Comparison of ENCODE assay signal across 1 cellular context in the genomic region with DNA sequence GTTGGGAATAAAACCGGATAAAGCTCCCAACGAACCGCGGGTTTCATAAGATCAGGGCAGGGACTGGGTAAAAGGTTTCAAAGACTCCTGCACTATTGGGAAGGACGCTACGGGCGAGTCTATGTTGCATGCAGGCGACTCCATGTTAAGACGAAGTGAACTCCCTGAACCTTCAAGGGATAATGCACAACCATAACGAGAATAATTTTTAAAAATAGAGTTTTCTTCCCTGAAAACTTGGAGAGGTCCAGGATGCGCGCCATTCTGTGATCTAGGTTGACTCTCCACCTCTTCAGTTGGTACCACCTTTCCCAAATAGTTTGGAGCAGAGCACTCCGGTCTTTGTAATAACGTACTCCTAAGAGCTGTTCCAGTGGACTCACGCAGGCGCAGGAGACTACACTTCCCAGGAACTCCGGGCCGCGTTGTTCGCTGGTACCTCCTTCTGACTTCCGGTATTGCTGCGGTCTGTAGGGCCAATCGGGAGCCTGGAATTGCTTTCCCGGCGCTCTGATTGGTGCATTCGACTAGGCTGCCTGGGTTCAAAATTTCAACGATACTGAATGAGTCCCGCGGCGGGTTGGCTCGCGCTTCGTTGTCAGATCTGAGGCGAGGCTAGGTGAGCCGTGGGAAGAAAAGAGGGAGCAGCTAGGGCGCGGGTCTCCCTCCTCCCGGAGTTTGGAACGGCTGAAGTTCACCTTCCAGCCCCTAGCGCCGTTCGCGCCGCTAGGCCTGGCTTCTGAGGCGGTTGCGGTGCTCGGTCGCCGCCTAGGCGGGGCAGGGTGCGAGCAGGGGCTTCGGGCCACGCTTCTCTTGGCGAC.
TF ChIP-seq lines count a peak whose summit lies in the region.

A gene with protein sequence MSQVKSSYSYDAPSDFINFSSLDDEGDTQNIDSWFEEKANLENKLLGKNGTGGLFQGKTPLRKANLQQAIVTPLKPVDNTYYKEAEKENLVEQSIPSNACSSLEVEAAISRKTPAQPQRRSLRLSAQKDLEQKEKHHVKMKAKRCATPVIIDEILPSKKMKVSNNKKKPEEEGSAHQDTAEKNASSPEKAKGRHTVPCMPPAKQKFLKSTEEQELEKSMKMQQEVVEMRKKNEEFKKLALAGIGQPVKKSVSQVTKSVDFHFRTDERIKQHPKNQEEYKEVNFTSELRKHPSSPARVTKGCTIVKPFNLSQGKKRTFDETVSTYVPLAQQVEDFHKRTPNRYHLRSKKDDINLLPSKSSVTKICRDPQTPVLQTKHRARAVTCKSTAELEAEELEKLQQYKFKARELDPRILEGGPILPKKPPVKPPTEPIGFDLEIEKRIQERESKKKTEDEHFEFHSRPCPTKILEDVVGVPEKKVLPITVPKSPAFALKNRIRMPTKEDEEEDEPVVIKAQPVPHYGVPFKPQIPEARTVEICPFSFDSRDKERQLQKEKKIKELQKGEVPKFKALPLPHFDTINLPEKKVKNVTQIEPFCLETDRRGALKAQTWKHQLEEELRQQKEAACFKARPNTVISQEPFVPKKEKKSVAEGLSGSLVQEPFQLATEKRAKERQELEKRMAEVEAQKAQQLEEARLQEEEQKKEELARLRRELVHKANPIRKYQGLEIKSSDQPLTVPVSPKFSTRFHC (plus strand): TSS at position 562 of the 821 bp plus-strand sequence. CDS start 18,187 bp downstream, outside the sequence.

TF ChIP-seq in K562, 482 proteins besides CTCF, POLR2A, EP300 and RAD21 (continued from another document and continues in another):
- TF ChIP-seq SMC3 (conservative IDR thresholded peaks at IDR 0.05; ENCODE audit: insufficient read depth, low read depth, low read length) (no peak), PCBP1 (IDR thresholded peaks at IDR 0.05; ENCODE audit: low read depth, low read length, poor library complexity, severe bottlenecking) (no peak), NCOA4 (IDR thresholded peaks at IDR 0.05; ENCODE audit: partially characterized antibody) (no peak), ELF1 (tag; IDR thresholded peaks at IDR 0.05) (peak; percentile 94), POLR2G (IDR thresholded peaks at IDR 0.05; ENCODE audit: low read depth, low read length) (peak; percentile 92), FOSL1 (tag; conservative IDR thresholded peaks at IDR 0.05) (0 out of 2 replicates have a peak, but pooled peaks have one; percentile 33), MECOM (CRISPR knock-in tag; IDR thresholded peaks at IDR 0.05) (no peak), SRSF3 (IDR thresholded peaks at IDR 0.05; ENCODE audit: insufficient read depth, low read length) (no peak), PML (IDR thresholded peaks at IDR 0.05; ENCODE audit: low read length) (peak; percentile 75; the same call in 1 of the 2 replicates), RBM34 (IDR thresholded peaks at IDR 0.05; ENCODE audit: borderline replicate concordance, insufficient read depth, low read length) (no peak), HDAC1 (IDR thresholded peaks at IDR 0.05) (peak in 1 of 2 experiments; percentile 94; a peak in 2 of 4 replicates), ZNF277 (CRISPR knock-in tag; IDR thresholded peaks at IDR 0.05; ENCODE audit: borderline replicate concordance) (no peak), HNRNPLL (IDR thresholded peaks at IDR 0.05; ENCODE audit: low read depth, low read length, poor library complexity, severe bottlenecking) (peak; percentile 63), ZNF699 (CRISPR knock-in tag; IDR thresholded peaks at IDR 0.05; ENCODE audit: insufficient replicate concordance) (no peak), ASH1L (IDR thresholded peaks at IDR 0.05; ENCODE audit: borderline replicate concordance, low read depth, partially characterized antibody) (peak; percentile 93), ZFP30 (CRISPR knock-in tag; IDR thresholded peaks at IDR 0.05; ENCODE audit: borderline replicate concordance) (no peak), ZKSCAN1 (IDR thresholded peaks at IDR 0.05; ENCODE audit: low read depth, low read length) (no peak), PHF21A (IDR thresholded peaks at IDR 0.05; ENCODE audit: borderline replicate concordance, low read depth) (no peak), NRF1 (conservative IDR thresholded peaks at IDR 0.05 in 1 of 2, IDR thresholded peaks at IDR 0.05 in 1 of 2) (peak; percentile 96), DDX20 (tag; IDR thresholded peaks at IDR 0.05; ENCODE audit: low read depth) (no peak), SIN3A (IDR thresholded peaks at IDR 0.05; ENCODE audit: borderline replicate concordance in 2 of 2, control insufficient read depth in 1 of 2, low read depth in 2 of 2, low read length in 2 of 2) (peak; percentile 59 to 80; a peak in 3 of 4 replicates), ZNF253 (CRISPR knock-in tag; conservative IDR thresholded peaks at IDR 0.05) (no peak), CGGBP1 (CRISPR knock-in tag; IDR thresholded peaks at IDR 0.05) (0 out of 2 replicates have a peak, but pooled peaks have one; percentile 31), CEBPB (tag; IDR thresholded peaks at IDR 0.05) (peak; percentile 24; the same call in 1 of the 2 replicates), ZNF668 (CRISPR knock-in tag; IDR thresholded peaks at IDR 0.05) (no peak), HSF4 (CRISPR knock-in tag; IDR thresholded peaks at IDR 0.05; ENCODE audit: borderline replicate concordance) (no peak), SAFB2 (IDR thresholded peaks at IDR 0.05; ENCODE audit: borderline replicate concordance, low read depth, low read length, severe bottlenecking) (no peak), UBTF (IDR thresholded peaks at IDR 0.05; ENCODE audit: borderline replicate concordance in 1 of 2, low read depth in 2 of 2, low read length in 2 of 2) (peak; percentile 89 to 94; a peak in 3 of 4 replicates), ZBTB49 (CRISPR knock-in tag; IDR thresholded peaks at IDR 0.05; ENCODE audit: borderline replicate concordance) (no peak), ZBTB1 (CRISPR knock-in tag; IDR thresholded peaks at IDR 0.05; ENCODE audit: borderline replicate concordance, low read depth) (0 out of 2 replicates have a peak, but pooled peaks have one; percentile 50), TEAD4 (IDR thresholded peaks at IDR 0.05; ENCODE audit: low read length) (no peak; the same call in 1 of the 2 replicates), TEAD4 (CRISPR knock-in tag; IDR thresholded peaks at IDR 0.05; ENCODE audit: borderline replicate concordance) (no peak), ZNF408 (CRISPR knock-in tag; IDR thresholded peaks at IDR 0.05; ENCODE audit: low read depth) (no peak), ZNF133 (CRISPR knock-in tag; IDR thresholded peaks at IDR 0.05) (no peak), ZNF239 (CRISPR knock-in tag; IDR thresholded peaks at IDR 0.05) (no peak), CSDE1 (IDR thresholded peaks at IDR 0.05) (no peak), ILF3 (IDR thresholded peaks at IDR 0.05; ENCODE audit: borderline replicate concordance) (no peak), MIER1 (IDR thresholded peaks at IDR 0.05; ENCODE audit: low read depth) (no peak), ZNF766 (CRISPR knock-in tag; conservative IDR thresholded peaks at IDR 0.05) (no peak), TCFL5 (CRISPR knock-in tag; conservative IDR thresholded peaks at IDR 0.05) (no peak), YBX1 (IDR thresholded peaks at IDR 0.05) (no peak), ZNF76 (CRISPR knock-in tag; IDR thresholded peaks at IDR 0.05; ENCODE audit: borderline replicate concordance) (no peak), KDM4B (IDR thresholded peaks at IDR 0.05; ENCODE audit: borderline replicate concordance in 2 of 2, low read depth in 1 of 2) (no peak), ZNF445 (CRISPR knock-in tag; IDR thresholded peaks at IDR 0.05; ENCODE audit: low read depth) (no peak)
- TF ChIP-seq, protein P1, sequence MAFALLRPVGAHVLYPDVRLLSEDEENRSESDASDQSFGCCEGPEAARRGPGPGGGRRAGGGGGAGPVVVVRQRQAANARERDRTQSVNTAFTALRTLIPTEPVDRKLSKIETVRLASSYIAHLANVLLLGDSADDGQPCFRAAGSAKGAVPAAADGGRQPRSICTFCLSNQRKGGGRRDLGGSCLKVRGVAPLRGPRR (CRISPR knock-in tag; IDR thresholded peaks at IDR 0.05): 0 out of 2 replicates have a peak, but pooled peaks have one; percentile 26
- TF ChIP-seq, protein P2, sequence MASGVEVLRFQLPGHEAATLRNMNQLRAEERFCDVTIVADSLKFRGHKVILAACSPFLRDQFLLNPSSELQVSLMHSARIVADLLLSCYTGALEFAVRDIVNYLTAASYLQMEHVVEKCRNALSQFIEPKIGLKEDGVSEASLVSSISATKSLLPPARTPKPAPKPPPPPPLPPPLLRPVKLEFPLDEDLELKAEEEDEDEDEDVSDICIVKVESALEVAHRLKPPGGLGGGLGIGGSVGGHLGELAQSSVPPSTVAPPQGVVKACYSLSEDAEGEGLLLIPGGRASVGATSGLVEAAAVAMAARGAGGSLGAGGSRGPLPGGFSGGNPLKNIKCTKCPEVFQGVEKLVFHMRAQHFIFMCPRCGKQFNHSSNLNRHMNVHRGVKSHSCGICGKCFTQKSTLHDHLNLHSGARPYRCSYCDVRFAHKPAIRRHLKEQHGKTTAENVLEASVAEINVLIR (CRISPR knock-in tag; IDR thresholded peaks at IDR 0.05): no peak
- TF ChIP-seq, protein P3, sequence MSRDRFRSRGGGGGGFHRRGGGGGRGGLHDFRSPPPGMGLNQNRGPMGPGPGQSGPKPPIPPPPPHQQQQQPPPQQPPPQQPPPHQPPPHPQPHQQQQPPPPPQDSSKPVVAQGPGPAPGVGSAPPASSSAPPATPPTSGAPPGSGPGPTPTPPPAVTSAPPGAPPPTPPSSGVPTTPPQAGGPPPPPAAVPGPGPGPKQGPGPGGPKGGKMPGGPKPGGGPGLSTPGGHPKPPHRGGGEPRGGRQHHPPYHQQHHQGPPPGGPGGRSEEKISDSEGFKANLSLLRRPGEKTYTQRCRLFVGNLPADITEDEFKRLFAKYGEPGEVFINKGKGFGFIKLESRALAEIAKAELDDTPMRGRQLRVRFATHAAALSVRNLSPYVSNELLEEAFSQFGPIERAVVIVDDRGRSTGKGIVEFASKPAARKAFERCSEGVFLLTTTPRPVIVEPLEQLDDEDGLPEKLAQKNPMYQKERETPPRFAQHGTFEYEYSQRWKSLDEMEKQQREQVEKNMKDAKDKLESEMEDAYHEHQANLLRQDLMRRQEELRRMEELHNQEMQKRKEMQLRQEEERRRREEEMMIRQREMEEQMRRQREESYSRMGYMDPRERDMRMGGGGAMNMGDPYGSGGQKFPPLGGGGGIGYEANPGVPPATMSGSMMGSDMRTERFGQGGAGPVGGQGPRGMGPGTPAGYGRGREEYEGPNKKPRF (IDR thresholded peaks at IDR 0.05; ENCODE audit: low read depth, low read length): no peak
- TF ChIP-seq, protein P4, sequence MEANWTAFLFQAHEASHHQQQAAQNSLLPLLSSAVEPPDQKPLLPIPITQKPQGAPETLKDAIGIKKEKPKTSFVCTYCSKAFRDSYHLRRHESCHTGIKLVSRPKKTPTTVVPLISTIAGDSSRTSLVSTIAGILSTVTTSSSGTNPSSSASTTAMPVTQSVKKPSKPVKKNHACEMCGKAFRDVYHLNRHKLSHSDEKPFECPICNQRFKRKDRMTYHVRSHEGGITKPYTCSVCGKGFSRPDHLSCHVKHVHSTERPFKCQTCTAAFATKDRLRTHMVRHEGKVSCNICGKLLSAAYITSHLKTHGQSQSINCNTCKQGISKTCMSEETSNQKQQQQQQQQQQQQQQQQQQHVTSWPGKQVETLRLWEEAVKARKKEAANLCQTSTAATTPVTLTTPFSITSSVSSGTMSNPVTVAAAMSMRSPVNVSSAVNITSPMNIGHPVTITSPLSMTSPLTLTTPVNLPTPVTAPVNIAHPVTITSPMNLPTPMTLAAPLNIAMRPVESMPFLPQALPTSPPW (CRISPR knock-in tag; IDR thresholded peaks at IDR 0.05): no peak
- TF ChIP-seq, protein P5, sequence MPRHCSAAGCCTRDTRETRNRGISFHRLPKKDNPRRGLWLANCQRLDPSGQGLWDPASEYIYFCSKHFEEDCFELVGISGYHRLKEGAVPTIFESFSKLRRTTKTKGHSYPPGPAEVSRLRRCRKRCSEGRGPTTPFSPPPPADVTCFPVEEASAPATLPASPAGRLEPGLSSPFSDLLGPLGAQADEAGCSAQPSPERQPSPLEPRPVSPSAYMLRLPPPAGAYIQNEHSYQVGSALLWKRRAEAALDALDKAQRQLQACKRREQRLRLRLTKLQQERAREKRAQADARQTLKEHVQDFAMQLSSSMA (CRISPR knock-in tag; IDR thresholded peaks at IDR 0.05): no peak
